In the genomic region with DNA sequence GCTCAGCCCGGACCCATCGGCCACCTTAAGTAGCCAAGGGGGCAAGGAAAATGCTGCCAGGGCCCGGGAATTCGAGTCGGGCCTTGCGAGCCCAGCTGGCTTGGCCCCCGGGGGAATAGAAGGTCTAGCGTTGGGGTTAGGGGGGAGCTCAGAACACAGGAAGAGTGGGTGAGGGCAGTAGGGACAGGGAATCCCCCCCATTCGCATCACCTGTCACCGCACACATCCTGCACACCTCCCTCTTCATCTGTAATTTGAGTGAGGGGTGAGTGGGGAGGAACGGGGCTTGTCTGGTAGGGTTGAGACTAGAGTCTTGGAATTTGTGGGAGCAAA, we compare ENCODE assay signal across 8 cellular contexts. TPM values are rescaled to one million over a fixed set of nuclear protein-coding genes. Genes with fewer than 3 reads are reported as not detected.
A peak's percentile ranks its signal among the peaks of the same experiment; 100 is the strongest.
DNase-seq lines count a peak whose midpoint lies in the region; ATAC-seq and TF ChIP-seq lines count a peak whose summit lies in the region.

No MANE protein-coding gene starts in this region.

- H3K27ac ChIP-seq in naive thymus-derived CD4-positive, alpha-beta T cell (ENCODE audit: low read depth, low read length): no peak overlapping the region
- no peak overlapping the region for H3K27ac ChIP-seq in substantia nigra (ENCODE audit: low read depth, low read length, poor library complexity, severe bottlenecking)

- CTCF ChIA-PET in naive thymus-derived CD4-positive, alpha-beta T cell (lab: Charles Lee): interaction anchor here (0.6 to 4.4 kb wide), 9 partner anchors 9 to 1561 kb away, joined by 3 to 68 read pairs (median 4); no protein-coding TSS in a partner anchor

- peaks cover 0 to 5% of the 10 kb centered on the region in 2 donors for H3K27me3 ChIP-seq in naive thymus-derived CD4-positive, alpha-beta T cell (ENCODE audit: control insufficient read depth in 2 of 2, insufficient read depth in 2 of 2, low read length in 2 of 2)

- H3K4me3 ChIP-seq in naive thymus-derived CD4-positive, alpha-beta T cell (ENCODE audit: low read length): peak overlapping the region; percentile 51

- POLR2A ChIA-PET in naive thymus-derived CD4-positive, alpha-beta T cell (lab: Charles Lee): interaction anchor here (1.0 to 1.4 kb wide), 2 partner anchors 11 to 222 kb away, joined by 3 to 6 read pairs; no protein-coding TSS in a partner anchor

- H3K9me3 ChIP-seq in naive thymus-derived CD4-positive, alpha-beta T cell (ENCODE audit: control insufficient read depth in 2 of 3, low read length in 3 of 3): no peaks in the 10 kb centered on the region

- TF ChIP-seq CTCF in CD14-positive monocyte (IDR thresholded peaks at IDR 0.05): no peak

- no peak for DNase-seq in CD14-positive monocyte (ENCODE audit: low spot score)
- no peak for DNase-seq in central memory CD8-positive, alpha-beta T cell (ENCODE audit: low spot score in 2 of 2)
- DNase-seq in naive thymus-derived CD4-positive, alpha-beta T cell: peak in 5 of 9 donors; percentile 29 to 40 (median 35)
- DNase-seq in dermis blood vessel endothelial cell: no peak
- no peak for DNase-seq in NCI-H748 treated with DMSO at 0.1 percent for 48 hours (lab: John Stamatoyannopoulos, UW)
- no peak for DNase-seq in substantia nigra (lab: John Stamatoyannopoulos, UW)
- no peak for DNase-seq in cerebellar nuclear complex (lab: John Stamatoyannopoulos, UW)

- intact Hi-C loops in CD14-positive monocyte (cut with micrococcal nuclease): loop anchor here in 1 of 2 donors (2.0 to 5.0 kb wide), 2 partner anchors 112 to 224 kb away; no protein-coding TSS in a partner anchor
- intact Hi-C loops in naive thymus-derived CD4-positive, alpha-beta T cell (cut with micrococcal nuclease): loop anchor here (2.0 to 10.0 kb wide), 3 partner anchors 152 to 422 kb away; no protein-coding TSS in a partner anchor

- H3K27me3 Mint-ChIP-seq in CD14-positive monocyte (ENCODE audit: low read depth in 3 of 3): peaks cover 38 to 51% (median 39%) of the 10 kb centered on the region in 3 donors
- H3K27me3 Mint-ChIP-seq in central memory CD8-positive, alpha-beta T cell: peaks cover 35% of the 10 kb centered on the region
- H3K27me3 Mint-ChIP-seq in naive thymus-derived CD4-positive, alpha-beta T cell: peaks cover 14 to 65% (median 21%) of the 10 kb centered on the region in 5 donors

- peaks cover 29% of the 10 kb centered on the region for H3K4me1 Mint-ChIP-seq in CD14-positive monocyte
- H3K4me1 Mint-ChIP-seq in central memory CD8-positive, alpha-beta T cell: peaks cover 21% of the 10 kb centered on the region
- peaks cover 6 to 17% (median 10%) of the 10 kb centered on the region in 7 donors for H3K4me1 Mint-ChIP-seq in naive thymus-derived CD4-positive, alpha-beta T cell

- peaks cover 0 to 9% (median 0%) of the 10 kb centered on the region in 7 donors for H3K9me3 Mint-ChIP-seq in CD14-positive monocyte
- no peaks in the 10 kb centered on the region for H3K9me3 Mint-ChIP-seq in central memory CD8-positive, alpha-beta T cell
- no peaks in the 10 kb centered on the region for H3K9me3 Mint-ChIP-seq in naive thymus-derived CD4-positive, alpha-beta T cell

- H3K4me1 ChIP-seq in naive thymus-derived CD4-positive, alpha-beta T cell (ENCODE audit: control insufficient read depth in 2 of 2, insufficient read depth in 2 of 2, low read length in 2 of 2): no peaks in the 10 kb centered on the region

- no peaks in the 10 kb centered on the region for H3K36me3 ChIP-seq in naive thymus-derived CD4-positive, alpha-beta T cell (ENCODE audit: control insufficient read depth in 2 of 3, insufficient read depth in 3 of 3, low read length in 3 of 3)

- peaks cover 0 to 11% of the 10 kb centered on the region in 2 donors for H3K36me3 Mint-ChIP-seq in CD14-positive monocyte
- peaks cover 3% of the 10 kb centered on the region for H3K36me3 Mint-ChIP-seq in central memory CD8-positive, alpha-beta T cell (ENCODE audit: insufficient read depth)
- H3K36me3 Mint-ChIP-seq in naive thymus-derived CD4-positive, alpha-beta T cell: no peaks in the 10 kb centered on the region

- H3K27ac Mint-ChIP-seq in CD14-positive monocyte: peak overlapping the region; percentile 82 to 94 (median 90)
- peak overlapping the region; percentile 89 for H3K27ac Mint-ChIP-seq in central memory CD8-positive, alpha-beta T cell (ENCODE audit: low read depth)
- H3K27ac Mint-ChIP-seq in naive thymus-derived CD4-positive, alpha-beta T cell: peak overlapping the region in 5 of 9 donors; percentile 13 to 78 (median 59)

- H3K4me3 Mint-ChIP-seq in CD14-positive monocyte: peak overlapping the region; percentile 83 to 92
- peak overlapping the region; percentile 63 for H3K4me3 Mint-ChIP-seq in central memory CD8-positive, alpha-beta T cell
- H3K4me3 Mint-ChIP-seq in naive thymus-derived CD4-positive, alpha-beta T cell: peak overlapping the region; percentile 75 to 92 (median 84)

- peak; percentile 16 for ATAC-seq in HG03457 (IDR thresholded peaks at IDR 0.05; ENCODE audit: unreplicated experiment)
- peak; percentile 65 for ATAC-seq in central memory CD8-positive, alpha-beta T cell (replicated peaks; ENCODE audit: extremely low read depth, poor library complexity, severe bottlenecking)
- peak; percentile 48 for ATAC-seq in naive thymus-derived CD4-positive, alpha-beta T cell

RNA-seq across cellular contexts. Expression of a gene that starts 0.4 kb away (rescaled TPM):
- polyA plus RNA-seq in CD14-positive monocyte: 1 to 10 TPM in 1 of 2 donors, under 1 TPM in 1; 0.75 to 1.1 TPM
- total RNA-seq in naive thymus-derived CD4-positive, alpha-beta T cell: 1 to 10 TPM in 4 of 5 experiments, under 1 TPM in 1; 0.70 to 5.4 (median 1.4) TPM
- polyA plus RNA-seq in naive thymus-derived CD4-positive, alpha-beta T cell: not detected
- 54.8 and 95.8 TPM in 2 replicates for total RNA-seq in dermis blood vessel endothelial cell

Comparison
In these comparisons a context has a peak if more than half of its experiments do, and no peak if none do; other contexts are left out.
1. DNase-seq: peak in naive thymus-derived CD4-positive, alpha-beta T cell (5 of 9); none in CD14-positive monocyte (single experiment), central memory CD8-positive, alpha-beta T cell (0 of 2), dermis blood vessel endothelial cell (single experiment), NCI-H748 treated with DMSO at 0.1 percent for 48 hours (single experiment), substantia nigra (0 of 49) and cerebellar nuclear complex (0 of 2).
2. Peak in every context shown above with its lines, with median percentiles within 50 percentile points of each other: H3K27ac Mint-ChIP-seq, H3K4me3 Mint-ChIP-seq and ATAC-seq.